In genomic region chr12:116937640-116938039, GRCh38 we compare ENCODE assay signal across 27 cellular contexts. TPM values are rescaled to one million over a fixed set of nuclear protein-coding genes. Genes with fewer than 3 reads are reported as not detected.
"Had no signal": no experiment of that assay in that cellular context is flagged by ENCODE, and none has a peak within 500 bp of the region (broad histone marks: within the 10 kb centered on the region; RNA-seq: fewer than 3 reads in every experiment).

No MANE protein-coding gene starts in this region.

- ATAC-seq: activated CD8-positive, alpha-beta T cell treated with anti-CD3 and anti-CD28 coated beads for 36 hours; activated naive CD4-positive, alpha-beta T cell treated with anti-CD3 and anti-CD28 coated beads, Interleukin-2, amount 50 U/mL, for 72 hours; activated T-cell treated with anti-CD3 and anti-CD28 coated beads, Interleukin-2, amount 50 U/mL, for 4 hours; activated T-helper 17 cell treated with anti-CD3 and anti-CD28 coated beads, Interleukin-2, amount 50 U/mL, for 72 hours; effector memory CD8-positive, alpha-beta T cell; esophagus mucosa; foreskin keratinocyte; heart left ventricle; left colon; stimulated activated naive CD8-positive, alpha-beta T cell treated with anti-CD3 and anti-CD28 coated beads, Interleukin-15, Interleukin-2, amounts not matched to agents 100 U/mL and 50 U/mL, for 24 hours had no signal

- H3K4me3 Mint-ChIP-seq: activated CD8-positive, alpha-beta T cell treated with anti-CD3 and anti-CD28 coated beads for 36 hours; activated T-cell treated with anti-CD3 and anti-CD28 coated beads, Interleukin-2, amount 50 U/mL, for 4 hours; activated T-helper 17 cell treated with anti-CD3 and anti-CD28 coated beads, Interleukin-2, amount 50 U/mL, for 72 hours; effector memory CD8-positive, alpha-beta T cell; immature natural killer cell; memory B cell; type B pancreatic cell had no signal

- H3K9me3 Mint-ChIP-seq: activated CD8-positive, alpha-beta T cell treated with anti-CD3 and anti-CD28 coated beads for 36 hours; activated T-helper 17 cell treated with anti-CD3 and anti-CD28 coated beads, Interleukin-2, amount 50 U/mL, for 72 hours; effector memory CD8-positive, alpha-beta T cell; type B pancreatic cell had no signal

- H3K27me3 ChIP-seq: dorsolateral prefrontal cortex, foreskin keratinocyte, heart left ventricle, ovary, right atrium auricular region, vagina had no signal

- H3K4me2 ChIP-seq: SK-N-SH had no signal

- FAIRE-seq: colon, kidney had no signal

- H3K9me3 ChIP-seq: ovary, prostate gland, SK-N-SH, thoracic aorta, vagina had no signal

- H3K4me1 ChIP-seq: foreskin keratinocyte had no signal

- H3K9ac ChIP-seq: SK-N-SH had no signal

- H3K36me3 ChIP-seq: ovary, prostate gland, right atrium auricular region, thoracic aorta, vagina had no signal

- H3K27ac ChIP-seq: dorsolateral prefrontal cortex, foreskin keratinocyte, heart left ventricle, ovary, prostate gland, right atrium auricular region, thoracic aorta, vagina had no signal

- H3K4me3 ChIP-seq: dorsolateral prefrontal cortex, heart left ventricle, ovary, prostate gland, right atrium auricular region, thoracic aorta, vagina had no signal

- H3K27ac Mint-ChIP-seq: activated CD8-positive, alpha-beta T cell treated with anti-CD3 and anti-CD28 coated beads for 36 hours; activated naive CD4-positive, alpha-beta T cell treated with anti-CD3 and anti-CD28 coated beads, Interleukin-2, amount 50 U/mL, for 72 hours; activated T-helper 17 cell treated with anti-CD3 and anti-CD28 coated beads, Interleukin-2, amount 50 U/mL, for 72 hours; memory B cell; type B pancreatic cell had no signal

- DNase-seq: activated CD4-positive, alpha-beta T cell treated with anti-CD3 and anti-CD28 coated beads, Interleukin-2, amount 50 U/mL, for 1 hour; activated CD8-positive, alpha-beta T cell treated with anti-CD3 and anti-CD28 coated beads for 36 hours; activated T-cell treated with anti-CD3 and anti-CD28 coated beads, Interleukin-2, amount 50 U/mL, for 4 hours; dorsolateral prefrontal cortex; effector memory CD8-positive, alpha-beta T cell; foreskin keratinocyte; heart left ventricle; hypothalamus; immature natural killer cell; kidney; left colon; ovary; SK-N-SH; stimulated activated CD4-positive, alpha-beta T cell treated with anti-CD3 and anti-CD28 coated beads, Interleukin-4, amount 100 ng/mL, for 1 hour; stimulated activated naive CD8-positive, alpha-beta T cell treated with anti-CD3 and anti-CD28 coated beads, Interleukin-15, Interleukin-2, amounts not matched to agents 100 U/mL and 50 U/mL, for 24 hours; T-helper 2 cell had no signal

- H3K27me3 Mint-ChIP-seq: activated CD8-positive, alpha-beta T cell treated with anti-CD3 and anti-CD28 coated beads for 36 hours; activated T-helper 17 cell treated with anti-CD3 and anti-CD28 coated beads, Interleukin-2, amount 50 U/mL, for 72 hours; effector memory CD8-positive, alpha-beta T cell; memory B cell; type B pancreatic cell had no signal

RNA-seq across cellular contexts. Expression of gene HRK, which starts 56.4 kb away (rescaled TPM):
- total RNA-seq: activated CD8-positive, alpha-beta T cell treated with anti-CD3 and anti-CD28 coated beads for 36 hours; activated naive CD4-positive, alpha-beta T cell treated with anti-CD3 and anti-CD28 coated beads, Interleukin-2, amount 50 U/mL, for 72 hours; activated T-cell treated with anti-CD3 and anti-CD28 coated beads, Interleukin-2, amount 50 U/mL, for 4 hours; activated T-helper 17 cell treated with anti-CD3 and anti-CD28 coated beads, Interleukin-2, amount 50 U/mL, for 72 hours; bronchial epithelial cell; foreskin keratinocyte; vagina had no signal
- polyA plus RNA-seq: foreskin keratinocyte, immature natural killer cell had no signal
